31 cellular contexts compared by ENCODE assay signal in the genomic region with DNA sequence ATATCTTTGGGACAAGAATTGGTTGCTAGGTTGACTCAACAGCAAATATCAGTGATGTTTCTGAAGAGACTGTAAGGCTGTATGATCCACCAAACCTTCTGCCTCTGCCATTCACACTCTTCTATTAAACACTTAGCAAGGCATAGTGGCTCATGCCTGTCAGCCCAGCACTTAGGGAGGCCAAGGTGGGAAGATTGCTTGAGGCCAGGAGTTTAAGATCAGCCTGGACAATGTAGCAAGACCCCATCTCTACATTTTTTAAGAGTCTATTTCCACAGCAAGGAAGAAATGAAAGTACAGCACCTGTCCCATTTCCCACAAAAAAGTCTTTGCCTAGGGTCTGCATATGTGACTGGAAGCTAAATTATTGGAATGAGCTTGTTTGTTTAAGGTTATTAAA.
"Had no signal": no experiment of that assay in that cellular context is flagged by ENCODE, and none has a peak within 500 bp of the region (broad histone marks: within the 10 kb centered on the region; RNA-seq: fewer than 3 reads in every experiment).

No MANE protein-coding gene starts in this region.

- FAIRE-seq: bronchial epithelial cell, TTC549 had no signal

- H3K36me3 ChIP-seq: ascending aorta, cardiac muscle cell had no signal

- H3K4me3 ChIP-seq: ascending aorta, cardiac muscle cell had no signal

- DNase-seq: activated CD4-positive, alpha-beta memory T cell treated with anti-CD3 and anti-CD28 coated beads, Interleukin-2, amount 10 ng/mL, durations not matched to agents 7 days and 5 days; activated CD4-positive, alpha-beta T cell treated with anti-CD3 and anti-CD28 coated beads for 1 hour; activated CD4-positive, alpha-beta T cell treated with anti-CD3 and anti-CD28 coated beads for 36 hours; activated CD4-positive, alpha-beta T cell treated with anti-CD3 and anti-CD28 coated beads for 48 hours; activated CD4-positive, alpha-beta T cell treated with anti-CD3 and anti-CD28 coated beads, Interleukin-2, amount 10 ng/mL, durations not matched to agents 7 days and 5 days; activated CD4-positive, alpha-beta T cell treated with anti-CD3 and anti-CD28 coated beads, Interleukin-2, amount 50 U/mL, for 48 hours; activated CD4-positive, CD25-positive, alpha-beta regulatory T cell; activated CD8-positive, alpha-beta memory T cell treated with anti-CD3 and anti-CD28 coated beads for 24 hours; activated CD8-positive, alpha-beta memory T cell treated with anti-CD3 and anti-CD28 coated beads, Interleukin-2, amount 10 ng/mL, durations not matched to agents 7 days and 5 days; activated CD8-positive, alpha-beta memory T cell treated with anti-CD3 and anti-CD28 coated beads, Interleukin-2, amount 50 U/mL, for 48 hours; activated CD8-positive, alpha-beta T cell treated with anti-CD3 and anti-CD28 coated beads, Interleukin-2, amount 10 ng/mL, durations not matched to agents 7 days and 5 days; activated effector memory CD4-positive, alpha-beta T cell treated with Interleukin-2 at 50 U/mL for 16 hours; activated gamma-delta T cell; activated naive CD4-positive, alpha-beta T cell treated with anti-CD3 and anti-CD28 coated beads, Interleukin-2, amount 10 ng/mL, durations not matched to agents 7 days and 5 days; activated naive CD4-positive, alpha-beta T cell treated with Interleukin-2 at 50 U/mL for 16 hours; activated naive CD8-positive, alpha-beta T cell treated with anti-CD3 and anti-CD28 coated beads, Interleukin-2, amount 10 ng/mL, durations not matched to agents 7 days and 5 days; activated naive CD8-positive, alpha-beta T cell treated with anti-CD3 and anti-CD28 coated beads, Interleukin-2, amount 50 U/mL, for 24 hours; activated T-cell treated with anti-CD3 and anti-CD28 coated beads, Interleukin-2, amount 50 U/mL, for 24 hours; activated T-cell treated with anti-CD3 and anti-CD28 coated beads, Interleukin-2, amount 50 U/mL, for 48 hours; amygdala; anterior cingulate cortex; caudate nucleus; cerebellar nuclear complex; T-helper 2 cell; T-helper 9 cell had no signal

- H3K9me3 ChIP-seq: ascending aorta had no signal

- ATAC-seq: activated CD4-positive, alpha-beta T cell treated with anti-CD3 and anti-CD28 coated beads for 36 hours; activated CD4-positive, CD25-positive, alpha-beta regulatory T cell treated with anti-CD3 and anti-CD28 coated beads, Interleukin-2, amount 50 U/mL, for 24 hours; activated CD8-positive, alpha-beta memory T cell treated with anti-CD3 and anti-CD28 coated beads, Interleukin-2, amount 10 ng/mL, durations not matched to agents 7 days and 5 days; activated CD8-positive, alpha-beta T cell treated with anti-CD3 and anti-CD28 coated beads, Interleukin-2, amount 10 ng/mL, durations not matched to agents 7 days and 5 days; activated naive CD8-positive, alpha-beta T cell treated with anti-CD3 and anti-CD28 coated beads, Interleukin-2, amount 50 U/mL, for 24 hours had no signal

- H3K27me3 ChIP-seq: ascending aorta, cardiac muscle cell had no signal

- H3K27ac ChIP-seq: ascending aorta, cardiac muscle cell, VCaP had no signal
